8 cellular contexts compared by ENCODE assay signal in the genomic region with DNA sequence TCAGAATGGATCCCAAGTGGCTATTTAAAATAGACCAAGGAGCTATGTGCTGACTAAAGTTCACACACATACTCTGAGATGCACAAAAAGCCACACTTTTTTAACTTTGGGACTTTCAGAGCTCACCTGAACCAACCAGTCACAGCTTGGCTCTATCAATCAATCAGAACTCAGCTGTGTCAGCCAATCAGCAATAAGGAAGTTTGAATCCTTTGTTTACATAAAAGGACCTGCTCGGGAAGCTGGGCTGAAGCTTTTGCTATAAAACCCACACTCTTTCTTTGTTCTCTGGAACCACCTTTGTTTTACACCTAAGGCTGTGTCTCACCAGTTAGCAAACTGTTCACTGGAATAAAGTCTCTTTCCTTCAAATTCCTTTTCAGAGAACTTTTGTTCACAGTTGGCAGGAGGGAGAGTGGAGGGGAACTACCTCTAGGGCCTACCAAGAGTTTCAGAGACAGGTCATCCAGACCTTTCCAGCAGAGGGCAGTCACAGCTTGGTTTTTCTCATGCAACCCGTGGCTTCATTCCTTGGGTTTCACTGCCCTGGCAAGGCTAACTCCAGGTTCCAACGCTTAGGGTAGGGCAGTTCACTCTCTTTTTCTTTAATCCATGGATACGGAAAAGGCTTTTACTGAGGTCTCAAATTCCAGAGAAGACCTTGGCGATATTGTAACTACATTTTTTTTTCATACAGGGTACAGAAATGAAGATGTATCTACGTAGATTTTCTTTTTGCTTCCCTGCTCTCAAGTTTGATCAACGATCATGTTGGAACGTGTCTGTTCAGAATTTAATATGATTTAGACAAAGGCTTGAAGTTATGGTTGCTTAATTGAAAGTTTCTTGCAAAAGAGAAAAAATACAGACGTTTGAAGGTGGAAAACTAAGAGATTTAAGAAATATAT.
DNase-seq lines count a peak whose midpoint lies in the region; ATAC-seq lines count a peak whose summit lies in the region.

No MANE protein-coding gene starts in this region.

- H3K4ac ChIP-seq in mesenchymal stem cell (ENCODE audit: low read depth in 1 of 2, low read length in 2 of 2), result no peak overlapping the region

- no peak overlapping the region for H2BK15ac ChIP-seq in mesenchymal stem cell (ENCODE audit: low read depth, poor library complexity, severe bottlenecking)

- no peaks in the 10 kb centered on the region for H3K36me3 ChIP-seq in CD4-positive, CD25-positive, alpha-beta regulatory T cell (ENCODE audit: control insufficient read depth, insufficient read depth, low read length)
- no peaks in the 10 kb centered on the region for H3K36me3 ChIP-seq in mesenchymal stem cell (ENCODE audit: control insufficient read depth in 1 of 2, insufficient read depth in 2 of 2, low read depth in 1 of 2, low read length in 2 of 2)

- peak; percentile 80 to 83 for ATAC-seq in CD4-positive, CD25-positive, alpha-beta regulatory T cell (ENCODE audit: low read depth in 2 of 2)
- ATAC-seq in GM19372 (IDR thresholded peaks at IDR 0.05; ENCODE audit: low read depth, unreplicated experiment), result peak; percentile 92
- peak; percentile 77 for ATAC-seq in HG03521 (IDR thresholded peaks at IDR 0.05; ENCODE audit: unreplicated experiment)
- ATAC-seq in effector memory CD8-positive, alpha-beta T cell (replicated peaks), result peak; percentile 98

- no peak overlapping the region for H2BK12ac ChIP-seq in mesenchymal stem cell (ENCODE audit: low read length in 2 of 2)

- no peak overlapping the region for H2AK5ac ChIP-seq in mesenchymal stem cell (ENCODE audit: low read length, severe bottlenecking)

- H2BK5ac ChIP-seq in mesenchymal stem cell (ENCODE audit: low read depth, low read length, poor library complexity, severe bottlenecking), result no peak overlapping the region

- H3K27ac ChIP-seq in CD4-positive, CD25-positive, alpha-beta regulatory T cell (ENCODE audit: insufficient read depth, low read length, poor library complexity, severe bottlenecking), result no peak overlapping the region
- H3K27ac ChIP-seq in mesenchymal stem cell (ENCODE audit: low read length, poor library complexity, severe bottlenecking), result no peak overlapping the region

- H3K27me3 Mint-ChIP-seq in CD4-positive, CD25-positive, alpha-beta regulatory T cell, result no peaks in the 10 kb centered on the region
- peaks cover 0 to 6% of the 10 kb centered on the region in 2 donors for H3K27me3 Mint-ChIP-seq in effector memory CD8-positive, alpha-beta T cell

- no peak overlapping the region for H2AFZ ChIP-seq in mesenchymal stem cell (ENCODE audit: low read depth, low read length)

- whole genome bisulfite sequencing in mesenchymal stem cell, result 52% methylated on average over 7 of the region's 9 CpGs

- H4K8ac ChIP-seq in mesenchymal stem cell (ENCODE audit: low read length), result no peak overlapping the region

- peak overlapping the region; percentile 74 for H3K9ac ChIP-seq in mesenchymal stem cell (ENCODE audit: low read length)

- no peak overlapping the region for H3K14ac ChIP-seq in mesenchymal stem cell (ENCODE audit: low read length in 2 of 2)

- no peak overlapping the region for H3K18ac ChIP-seq in mesenchymal stem cell (ENCODE audit: low read depth in 1 of 2, low read length in 2 of 2)

- no peaks in the 10 kb centered on the region for H3K79me1 ChIP-seq in mesenchymal stem cell (replicated peaks; ENCODE audit: low read length, poor library complexity, severe bottlenecking)

- peaks cover 0 to 6% (median 5%) of the 10 kb centered on the region in 4 donors for H3K4me1 Mint-ChIP-seq in CD4-positive, CD25-positive, alpha-beta regulatory T cell
- H3K4me1 Mint-ChIP-seq in effector memory CD8-positive, alpha-beta T cell (ENCODE audit: low read depth in 2 of 2), result peaks cover 3 to 7% of the 10 kb centered on the region in 2 donors

- no peaks in the 10 kb centered on the region for H3K9me3 ChIP-seq in CD4-positive, CD25-positive, alpha-beta regulatory T cell (ENCODE audit: control insufficient read depth in 2 of 2, low read length in 2 of 2)
- no peaks in the 10 kb centered on the region for H3K9me3 ChIP-seq in mesenchymal stem cell (ENCODE audit: control insufficient read depth, low read length)

- no peak overlapping the region for H3K4me2 ChIP-seq in mesenchymal stem cell (ENCODE audit: low read length, poor library complexity, severe bottlenecking)

- H3K36me3 Mint-ChIP-seq in CD4-positive, CD25-positive, alpha-beta regulatory T cell, result no peaks in the 10 kb centered on the region
- H3K36me3 Mint-ChIP-seq in effector memory CD8-positive, alpha-beta T cell (ENCODE audit: insufficient read depth), result no peaks in the 10 kb centered on the region

- no peak overlapping the region for H4K91ac ChIP-seq in mesenchymal stem cell (ENCODE audit: low read length)

- peak overlapping the region; percentile 10 for H3K4me3 ChIP-seq in CD4-positive, CD25-positive, alpha-beta regulatory T cell (ENCODE audit: low read depth, low read length)
- peak overlapping the region in 1 of 2 experiments; percentile 34 for H3K4me3 ChIP-seq in mesenchymal stem cell (ENCODE audit: insufficient read depth in 1 of 2, low read depth in 1 of 2, low read length in 2 of 2)

- no peaks in the 10 kb centered on the region for H3K9me3 Mint-ChIP-seq in CD4-positive, CD25-positive, alpha-beta regulatory T cell
- no peaks in the 10 kb centered on the region for H3K9me3 Mint-ChIP-seq in effector memory CD8-positive, alpha-beta T cell

- peaks cover 3% of the 10 kb centered on the region for H3K4me1 ChIP-seq in CD4-positive, CD25-positive, alpha-beta regulatory T cell (ENCODE audit: control insufficient read depth, insufficient read depth, low read length, poor library complexity, severe bottlenecking)
- H3K4me1 ChIP-seq in mesenchymal stem cell (ENCODE audit: control insufficient read depth, insufficient read depth, low read depth, low read length), result no peaks in the 10 kb centered on the region

- H3K23ac ChIP-seq in mesenchymal stem cell (ENCODE audit: low read length in 2 of 2), result no peak overlapping the region

- H3K27me3 ChIP-seq in CD4-positive, CD25-positive, alpha-beta regulatory T cell (ENCODE audit: control insufficient read depth, insufficient read depth, low read length), result no peaks in the 10 kb centered on the region
- H3K27me3 ChIP-seq in mesenchymal stem cell (ENCODE audit: control insufficient read depth in 1 of 2, insufficient read depth in 1 of 2, low read length in 2 of 2), result no peaks in the 10 kb centered on the region

- peak overlapping the region in 1 of 3 donors; percentile 55 for H3K27ac Mint-ChIP-seq in CD4-positive, CD25-positive, alpha-beta regulatory T cell
- H3K27ac Mint-ChIP-seq in effector memory CD8-positive, alpha-beta T cell, result no peak overlapping the region

- H2BK120ac ChIP-seq in mesenchymal stem cell (ENCODE audit: low read depth, low read length), result no peak overlapping the region

- peak; percentile 59 to 80 (median 74) for DNase-seq in CD4-positive, CD25-positive, alpha-beta regulatory T cell
- peak; percentile 53 for DNase-seq in NCI-H774 (lab: John Stamatoyannopoulos, UW)
- peak; percentile 84 for DNase-seq in activated CD8-positive, alpha-beta memory T cell treated with anti-CD3 and anti-CD28 coated beads for 24 hours
- peak; percentile 72 to 79 (median 78) for DNase-seq in effector memory CD8-positive, alpha-beta T cell
- peak; percentile 81 for DNase-seq in mesenchymal stem cell
- DNase-seq in stimulated activated CD8-positive, alpha-beta memory T cell treated with anti-CD3 and anti-CD28 coated beads, Interleukin-15, amount 100 ng/mL, for 4 hours (ENCODE audit: low read depth in 2 of 2), result peak; percentile 35 to 58

- H3K4me3 Mint-ChIP-seq in CD4-positive, CD25-positive, alpha-beta regulatory T cell, result peak overlapping the region in 2 of 4 donors; percentile 49
- H3K4me3 Mint-ChIP-seq in effector memory CD8-positive, alpha-beta T cell, result peak overlapping the region; percentile 6 to 20
